21 cellular contexts compared by ENCODE assay signal in the genomic region with DNA sequence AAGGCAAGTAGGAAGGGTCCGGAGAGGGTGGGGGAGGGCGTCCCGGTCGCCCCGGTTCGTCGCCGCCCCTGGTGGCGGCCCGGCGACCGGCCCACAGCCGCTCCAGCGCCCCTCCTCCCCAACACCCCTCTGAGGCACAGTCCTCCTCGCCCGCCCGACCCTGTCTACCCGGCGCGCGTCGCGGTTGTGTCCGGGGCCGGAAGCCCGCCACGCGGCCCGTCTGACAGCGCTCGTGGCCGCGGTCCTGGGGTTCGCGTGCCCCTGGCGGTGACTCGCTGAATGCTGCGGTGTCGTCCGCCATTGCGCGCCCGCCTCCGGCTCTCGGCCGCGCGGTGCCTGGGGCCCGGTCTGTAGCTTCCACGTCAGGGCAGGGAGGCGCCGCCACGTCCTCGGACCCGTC.
DNase-seq lines count a peak whose midpoint lies in the region; ATAC-seq, FAIRE-seq and TF ChIP-seq lines count a peak whose summit lies in the region.
"Had no signal": no experiment of that assay in that cellular context is flagged by ENCODE, and none has a peak within 500 bp of the region (broad histone marks: within the 10 kb centered on the region; RNA-seq: fewer than 3 reads in every experiment).

No MANE protein-coding gene starts in this region.

- no peaks in the 10 kb centered on the region for H3K9me2 ChIP-seq in GM23338 (ENCODE audit: insufficient read depth)

- H3K9me3 Mint-ChIP-seq in GM23338: peaks cover 71% of the 10 kb centered on the region
- H3K9me3 Mint-ChIP-seq in activated naive CD8-positive, alpha-beta T cell treated with anti-CD3 and anti-CD28 coated beads, Interleukin-2, amount 50 U/mL, for 24 hours: peaks cover 38% of the 10 kb centered on the region

- peaks cover 40% of the 10 kb centered on the region for H3K36me3 Mint-ChIP-seq in GM23338 (ENCODE audit: low read depth)
- peaks cover 3% of the 10 kb centered on the region for H3K36me3 Mint-ChIP-seq in activated naive CD8-positive, alpha-beta T cell treated with anti-CD3 and anti-CD28 coated beads, Interleukin-2, amount 50 U/mL, for 24 hours (ENCODE audit: low read depth)

- ATAC-seq in GM23338 (no peak; the same call in 2 of the 3 replicates), upper lobe of left lung (ENCODE audit: low FRiP score in 2 of 2) (peak; percentile 53 to 77)
- ATAC-seq in activated naive CD8-positive, alpha-beta T cell treated with anti-CD3 and anti-CD28 coated beads, Interleukin-2, amount 50 U/mL, for 24 hours: no peak
- ATAC-seq: A549 had no signal

- H3K4me1 Mint-ChIP-seq in GM23338: no peaks in the 10 kb centered on the region
- H3K4me1 Mint-ChIP-seq in activated naive CD8-positive, alpha-beta T cell treated with anti-CD3 and anti-CD28 coated beads, Interleukin-2, amount 50 U/mL, for 24 hours: no peaks in the 10 kb centered on the region
- H3K4me1 Mint-ChIP-seq: H9 had no signal

- no peak overlapping the region for H3K27ac Mint-ChIP-seq in GM23338
- no peak overlapping the region for H3K27ac Mint-ChIP-seq in activated naive CD8-positive, alpha-beta T cell treated with anti-CD3 and anti-CD28 coated beads, Interleukin-2, amount 50 U/mL, for 24 hours
- H3K27ac Mint-ChIP-seq: H9, HFFc6 had no signal

- H3K27ac ChIP-seq in ACC112 (ENCODE audit: low read depth, low read length): no peak overlapping the region
- no peak overlapping the region for H3K27ac ChIP-seq in GM23338 (ENCODE audit: low read depth)
- H3K27ac ChIP-seq in kidney (ENCODE audit: low read depth in 2 of 2, low read length in 2 of 2): no peak overlapping the region
- H3K27ac ChIP-seq in upper lobe of left lung: no peak overlapping the region
- H3K27ac ChIP-seq in prostate gland: no peak overlapping the region
- H3K27ac ChIP-seq: A549, SK-N-MC had no signal

- peaks cover 0 to 3% of the 10 kb centered on the region in 2 donors for H3K9me3 ChIP-seq in kidney (ENCODE audit: control insufficient read depth in 1 of 2, low read length in 2 of 2)
- peaks cover 0 to 29% (median 12%) of the 10 kb centered on the region in 4 donors for H3K9me3 ChIP-seq in upper lobe of left lung
- H3K9me3 ChIP-seq in prostate gland: no peaks in the 10 kb centered on the region
- H3K9me3 ChIP-seq: A549, BE2C had no signal

- FAIRE-seq in kidney (lab: Jason Lieb, UNC): no peak
- FAIRE-seq: A549 had no signal

- TF ChIP-seq CTCF in GM23338 (conservative IDR thresholded peaks at IDR 0.05; ENCODE audit: low read depth in 2 of 2): peak; percentile 31 to 40; a peak in 3 of 4 replicates
- no peak for TF ChIP-seq CTCF in kidney (IDR thresholded peaks at IDR 0.05; ENCODE audit: borderline replicate concordance, extremely low read depth, insufficient read depth)
- no peak for TF ChIP-seq CTCF in upper lobe of left lung (IDR thresholded peaks at IDR 0.05)
- TF ChIP-seq CTCF in prostate gland (IDR thresholded peaks at IDR 0.05): no peak

- no peaks in the 10 kb centered on the region for H4K20me1 ChIP-seq in GM23338 (replicated peaks; ENCODE audit: insufficient read depth)

- no peak for TF ChIP-seq EP300 in upper lobe of left lung (IDR thresholded peaks at IDR 0.05)

- H3K4me1 ChIP-seq in ACC112 (ENCODE audit: control insufficient read depth, insufficient read depth, low read length, unreplicated experiment) (no peaks in the 10 kb centered on the region), GM23338 (ENCODE audit: insufficient read depth) (peaks cover 4% of the 10 kb centered on the region; the same call in 1 of the 2 replicates), kidney (ENCODE audit: control insufficient read depth in 1 of 2, insufficient read depth in 1 of 2, low read depth in 1 of 2, low read length in 2 of 2) (no peaks in the 10 kb centered on the region), upper lobe of left lung (no peaks in the 10 kb centered on the region), prostate gland (replicated peaks) (no peaks in the 10 kb centered on the region)
- H3K4me1 ChIP-seq: A549, BE2C had no signal

- H3F3A ChIP-seq in GM23338 (replicated peaks; ENCODE audit: low read depth): no peaks in the 10 kb centered on the region

- no peaks in the 10 kb centered on the region for H3K36me3 ChIP-seq in ACC112 (ENCODE audit: insufficient read depth, low read length)
- H3K36me3 ChIP-seq in GM23338 (ENCODE audit: insufficient read depth): peaks cover 19% of the 10 kb centered on the region
- H3K36me3 ChIP-seq in kidney (ENCODE audit: control insufficient read depth in 1 of 2, insufficient read depth in 2 of 2, low read length in 2 of 2): no peaks in the 10 kb centered on the region
- H3K36me3 ChIP-seq in upper lobe of left lung: no peaks in the 10 kb centered on the region
- H3K36me3 ChIP-seq in prostate gland: no peaks in the 10 kb centered on the region
- H3K36me3 ChIP-seq: BE2C had no signal

- peak; percentile 78 for DNase-seq in GM23338 (ENCODE audit: low spot score)
- DNase-seq in kidney: peak; percentile 62
- peak in 1 of 2 donors; percentile 76 for DNase-seq in upper lobe of left lung
- DNase-seq in prostate gland (ENCODE audit: low spot score): no peak
- no peak for DNase-seq in activated naive CD8-positive, alpha-beta T cell treated with anti-CD3 and anti-CD28 coated beads, Interleukin-2, amount 50 U/mL, for 24 hours
- no peak for DNase-seq in midbrain (lab: John Stamatoyannopoulos, UW)
- DNase-seq: BE2C, DMS79, H9, HFFc6, Kasumi-1, NCI-H1694, NCI-H2081, NCI-H2171, NCI-H345, NCI-H524 treated with DMSO at 0.1 percent for 48 hours, NCI-H82, SHP77 had no signal

- H3K9ac ChIP-seq in kidney (ENCODE audit: low read length in 2 of 2): no peak overlapping the region

- intact Hi-C loops in kidney (cut with DNase I): no loop called here
- intact Hi-C loops in prostate gland (cut with DNase I): no loop called here

- H3K27me3 ChIP-seq in ACC112 (ENCODE audit: insufficient read depth, low read length) (no peaks in the 10 kb centered on the region), GM23338 (ENCODE audit: insufficient read depth) (peaks cover 29% of the 10 kb centered on the region), upper lobe of left lung (no peaks in the 10 kb centered on the region), prostate gland (replicated peaks; ENCODE audit: insufficient read depth) (no peaks in the 10 kb centered on the region)
- H3K27me3 ChIP-seq: BE2C had no signal

- H2AFZ ChIP-seq in ACC112 (ENCODE audit: low read length, unreplicated experiment): peak overlapping the region; percentile 38
- H2AFZ ChIP-seq in GM23338: peak overlapping the region; percentile 75

- WGBS in upper lobe of left lung, 2 donors: 49 to 62% methylated on average over 45 to 55 of the region's 55 CpGs
- 36% methylated on average over 55 of the region's 55 CpGs for WGBS in prostate gland

- H3K4me3 ChIP-seq in ACC112 (ENCODE audit: low read depth, low read length) (peak overlapping the region; percentile 50; the same call in 1 of the 2 replicates), GM23338 (peak overlapping the region; percentile 58), kidney (ENCODE audit: low read length in 2 of 2) (no peak overlapping the region), upper lobe of left lung (no peak overlapping the region), prostate gland (no peak overlapping the region)
- H3K4me3 ChIP-seq: A549, SK-N-MC had no signal

- peak overlapping the region; percentile 82 for H3K4me2 ChIP-seq in GM23338
- H3K4me2 ChIP-seq: A549 had no signal

- H3K27me3 Mint-ChIP-seq in GM23338 (ENCODE audit: insufficient read depth, low read depth, poor library complexity): peaks cover 3% of the 10 kb centered on the region
- no peaks in the 10 kb centered on the region for H3K27me3 Mint-ChIP-seq in activated naive CD8-positive, alpha-beta T cell treated with anti-CD3 and anti-CD28 coated beads, Interleukin-2, amount 50 U/mL, for 24 hours

- TF ChIP-seq POLR2A in upper lobe of left lung (IDR thresholded peaks at IDR 0.05): no peak
- no peak for TF ChIP-seq POLR2A in prostate gland (IDR thresholded peaks at IDR 0.05)

- H3K4me3 Mint-ChIP-seq in GM23338: no peak overlapping the region
- H3K4me3 Mint-ChIP-seq in activated naive CD8-positive, alpha-beta T cell treated with anti-CD3 and anti-CD28 coated beads, Interleukin-2, amount 50 U/mL, for 24 hours: no peak overlapping the region
- H3K4me3 Mint-ChIP-seq: H9, HFFc6 had no signal

- H3K79me2 ChIP-seq in ACC112 (ENCODE audit: control insufficient read depth, insufficient read depth, low read length, unreplicated experiment) (no peaks in the 10 kb centered on the region), GM23338 (replicated peaks; ENCODE audit: insufficient read depth) (no peaks in the 10 kb centered on the region)

TF ChIP-seq in GM23338, 12 proteins besides CTCF, POLR2A, EP300 and RAD21 (continues in another document):
- TF ChIP-seq CREB1 (CRISPR knock-in tag; IDR thresholded peaks at IDR 0.05; ENCODE audit: low read depth) (no peak), ZNF331 (CRISPR knock-in tag; IDR thresholded peaks at IDR 0.05; ENCODE audit: low read depth) (no peak)
- TF ChIP-seq, protein P1, sequence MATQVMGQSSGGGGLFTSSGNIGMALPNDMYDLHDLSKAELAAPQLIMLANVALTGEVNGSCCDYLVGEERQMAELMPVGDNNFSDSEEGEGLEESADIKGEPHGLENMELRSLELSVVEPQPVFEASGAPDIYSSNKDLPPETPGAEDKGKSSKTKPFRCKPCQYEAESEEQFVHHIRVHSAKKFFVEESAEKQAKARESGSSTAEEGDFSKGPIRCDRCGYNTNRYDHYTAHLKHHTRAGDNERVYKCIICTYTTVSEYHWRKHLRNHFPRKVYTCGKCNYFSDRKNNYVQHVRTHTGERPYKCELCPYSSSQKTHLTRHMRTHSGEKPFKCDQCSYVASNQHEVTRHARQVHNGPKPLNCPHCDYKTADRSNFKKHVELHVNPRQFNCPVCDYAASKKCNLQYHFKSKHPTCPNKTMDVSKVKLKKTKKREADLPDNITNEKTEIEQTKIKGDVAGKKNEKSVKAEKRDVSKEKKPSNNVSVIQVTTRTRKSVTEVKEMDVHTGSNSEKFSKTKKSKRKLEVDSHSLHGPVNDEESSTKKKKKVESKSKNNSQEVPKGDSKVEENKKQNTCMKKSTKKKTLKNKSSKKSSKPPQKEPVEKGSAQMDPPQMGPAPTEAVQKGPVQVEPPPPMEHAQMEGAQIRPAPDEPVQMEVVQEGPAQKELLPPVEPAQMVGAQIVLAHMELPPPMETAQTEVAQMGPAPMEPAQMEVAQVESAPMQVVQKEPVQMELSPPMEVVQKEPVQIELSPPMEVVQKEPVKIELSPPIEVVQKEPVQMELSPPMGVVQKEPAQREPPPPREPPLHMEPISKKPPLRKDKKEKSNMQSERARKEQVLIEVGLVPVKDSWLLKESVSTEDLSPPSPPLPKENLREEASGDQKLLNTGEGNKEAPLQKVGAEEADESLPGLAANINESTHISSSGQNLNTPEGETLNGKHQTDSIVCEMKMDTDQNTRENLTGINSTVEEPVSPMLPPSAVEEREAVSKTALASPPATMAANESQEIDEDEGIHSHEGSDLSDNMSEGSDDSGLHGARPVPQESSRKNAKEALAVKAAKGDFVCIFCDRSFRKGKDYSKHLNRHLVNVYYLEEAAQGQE (IDR thresholded peaks at IDR 0.05; ENCODE audit: unreplicated experiment): no peak

Comparison
In these comparisons a context has a peak if more than half of its experiments do, and no peak if none do; other contexts are left out.
1. H3K4me3 ChIP-seq: peak in ACC112 (single experiment) and GM23338 (single experiment); none in kidney (0 of 2), upper lobe of left lung (0 of 4) and prostate gland (0 of 2).
2. ATAC-seq: peak in upper lobe of left lung (2 of 2); none in GM23338 (single experiment) and activated naive CD8-positive, alpha-beta T cell treated with anti-CD3 and anti-CD28 coated beads, Interleukin-2, amount 50 U/mL, for 24 hours (single experiment).
3. DNase-seq: peak in GM23338 (single experiment) and kidney (single experiment); none in prostate gland (single experiment), activated naive CD8-positive, alpha-beta T cell treated with anti-CD3 and anti-CD28 coated beads, Interleukin-2, amount 50 U/mL, for 24 hours (single experiment) and midbrain (single experiment).
4. CTCF ChIP-seq: peak in GM23338 (2 of 2); none in kidney (single experiment), upper lobe of left lung (0 of 6) and prostate gland (0 of 4).